22 cellular contexts compared by ENCODE assay signal in genomic region chr14:57835751-57836150, GRCh38. TPM values are rescaled to one million over a fixed set of nuclear protein-coding genes. Genes with fewer than 3 reads are reported as not detected.
DNase-seq lines count a peak whose midpoint lies in the region; ATAC-seq and TF ChIP-seq lines count a peak whose summit lies in the region.
"Had no signal": no experiment of that assay in that cellular context is flagged by ENCODE, and none has a peak within 500 bp of the region (broad histone marks: within the 10 kb centered on the region; RNA-seq: fewer than 3 reads in every experiment).

No MANE protein-coding gene starts in this region.

- no peaks in the 10 kb centered on the region for H3K36me3 Mint-ChIP-seq in CD8-positive, alpha-beta memory T cell
- H3K36me3 Mint-ChIP-seq: CD8-positive, alpha-beta T cell; IgD-negative memory B cell had no signal

- H3K27me3 Mint-ChIP-seq in CD8-positive, alpha-beta memory T cell, result no peaks in the 10 kb centered on the region

- no peaks in the 10 kb centered on the region for H3K79me1 ChIP-seq in mesendoderm (ENCODE audit: low read length)

- no peaks in the 10 kb centered on the region for H3K79me2 ChIP-seq in mesendoderm (ENCODE audit: control insufficient read depth, insufficient read depth, low read length)

- H3K4me1 Mint-ChIP-seq in CD8-positive, alpha-beta memory T cell, result no peaks in the 10 kb centered on the region
- H3K4me1 Mint-ChIP-seq: IgD-negative memory B cell had no signal

- no peak overlapping the region for H3K4me3 ChIP-seq in mesendoderm (ENCODE audit: low read length)
- H3K4me3 ChIP-seq in CD8-positive, alpha-beta memory T cell (ENCODE audit: low read length), result no peak overlapping the region
- H3K4me3 ChIP-seq: Peyer's patch, SJSA1 had no signal

- H3K27ac Mint-ChIP-seq in CD8-positive, alpha-beta memory T cell, result no peak overlapping the region
- H3K27ac Mint-ChIP-seq: CD8-positive, alpha-beta T cell; IgD-negative memory B cell had no signal

- H3K56ac ChIP-seq in mesendoderm (ENCODE audit: low read length), result no peak overlapping the region

- H3K27me3 ChIP-seq in mesendoderm (ENCODE audit: insufficient read depth, low read length, poor library complexity), result no peaks in the 10 kb centered on the region
- H3K27me3 ChIP-seq in CD8-positive, alpha-beta memory T cell (ENCODE audit: insufficient read depth, low read length, poor library complexity, severe bottlenecking), result no peaks in the 10 kb centered on the region
- H3K27me3 ChIP-seq: Peyer's patch, SJSA1 had no signal

- no peak overlapping the region for H3K18ac ChIP-seq in mesendoderm (ENCODE audit: low read length)

- no peaks in the 10 kb centered on the region for H3K36me3 ChIP-seq in mesendoderm (ENCODE audit: control insufficient read depth, insufficient read depth, low read length)
- H3K36me3 ChIP-seq in CD8-positive, alpha-beta memory T cell (ENCODE audit: insufficient read depth, low read length), result no peaks in the 10 kb centered on the region
- H3K36me3 ChIP-seq: Peyer's patch, SJSA1 had no signal

- no peak overlapping the region for H3K4ac ChIP-seq in mesendoderm (ENCODE audit: low read depth, low read length)

- no peak overlapping the region for H2BK5ac ChIP-seq in mesendoderm (ENCODE audit: low read length)

- H3K4me2 ChIP-seq in mesendoderm (ENCODE audit: low read length), result no peak overlapping the region

- H3K9me3 Mint-ChIP-seq in CD8-positive, alpha-beta memory T cell, result peaks cover 0 to 2% (median 0%) of the 10 kb centered on the region in 5 donors
- H3K9me3 Mint-ChIP-seq: CD8-positive, alpha-beta T cell had no signal

- no peaks in the 10 kb centered on the region for H3K9me3 ChIP-seq in CD8-positive, alpha-beta memory T cell (ENCODE audit: low read length)
- H3K9me3 ChIP-seq: Peyer's patch, SJSA1 had no signal

- ATAC-seq in HG02973 (IDR thresholded peaks at IDR 0.05; ENCODE audit: unreplicated experiment) (no peak), HG02571 (IDR thresholded peaks at IDR 0.05; ENCODE audit: unreplicated experiment) (no peak)
- ATAC-seq: CD8-positive, alpha-beta T cell had no signal

- WGBS in mesendoderm (ENCODE audit: extremely low coverage, insufficient coverage, low lambda C conversion rate), result no CpG with 5 or more reads among the region's 2 CpGs

- H2BK120ac ChIP-seq in mesendoderm (ENCODE audit: low read depth, low read length), result no peak overlapping the region

- no peak overlapping the region for H3K27ac ChIP-seq in mesendoderm (ENCODE audit: low read depth, low read length)
- no peak overlapping the region for H3K27ac ChIP-seq in CD8-positive, alpha-beta memory T cell (ENCODE audit: low read depth, low read length)
- H3K27ac ChIP-seq: Peyer's patch, SJSA1 had no signal

- H3K4me3 Mint-ChIP-seq in CD8-positive, alpha-beta memory T cell, result no peak overlapping the region
- H3K4me3 Mint-ChIP-seq: CD8-positive, alpha-beta T cell; IgD-negative memory B cell had no signal

- H2AK5ac ChIP-seq in mesendoderm (ENCODE audit: low read length), result no peak overlapping the region

- no peak overlapping the region for H3K9ac ChIP-seq in mesendoderm (ENCODE audit: low read length)

- DNase-seq in G401 (ENCODE audit: low spot score), result peak; percentile 48
- DNase-seq in RPMI8226, result peak; percentile 18
- DNase-seq in dermis blood vessel endothelial cell, result peak; percentile 2
- peak; percentile 8 for DNase-seq in mesendoderm
- no peak for DNase-seq in erythroblast (lab: John Stamatoyannopoulos, UW)
- no peak for DNase-seq in CD8-positive, alpha-beta memory T cell
- DNase-seq: AML-193; Calu3; CD8-positive, alpha-beta T cell; DMS153; NCI-H1694 treated with DMSO at 0.1 percent for 48 hours; NCI-H510A; NCI-H774; NK-92 treated with Interleukin-12 subunit alpha and Interleukin-12 subunit beta, amount 100 ng/mL, for 24 hours; Peyer's patch had no signal

- CTCF ChIA-PET in CD8-positive, alpha-beta memory T cell (lab: Charles Lee), result no interaction called here

- POLR2A ChIA-PET in CD8-positive, alpha-beta memory T cell (lab: Charles Lee), result no interaction called here

- in situ Hi-C loops in G401 (cut with HindIII; ENCODE audit: low sequenced_read_pairs), result no loop called here

- H3K4me1 ChIP-seq in mesendoderm (ENCODE audit: control insufficient read depth, low read depth, low read length), result no peaks in the 10 kb centered on the region
- H3K4me1 ChIP-seq in CD8-positive, alpha-beta memory T cell (ENCODE audit: insufficient read depth, low read length), result no peaks in the 10 kb centered on the region
- H3K4me1 ChIP-seq: Peyer's patch, SJSA1 had no signal

- TF ChIP-seq POLR2A in erythroblast (IDR thresholded peaks at IDR 0.05; ENCODE audit: low read length), result no peak

- H2BK15ac ChIP-seq in mesendoderm (replicated peaks; ENCODE audit: low read depth), result no peak overlapping the region

- no peak overlapping the region for H4K8ac ChIP-seq in mesendoderm (ENCODE audit: low read depth, low read length)

- H4K5ac ChIP-seq in mesendoderm (ENCODE audit: low read length), result no peak overlapping the region

- no peak overlapping the region for H3K23ac ChIP-seq in mesendoderm (ENCODE audit: low read length)

RNA-seq across cellular contexts. Expression of gene SLC35F4, which starts 30.1 kb away (rescaled TPM):
- 0.88 TPM in 1 of 2 replicates, not detected in the other for total RNA-seq in G401 (2014; rRNA removed; shearing (Covaris generic))
- total RNA-seq in dermis blood vessel endothelial cell, result not detected in 2 replicates
- polyA plus RNA-seq in mesendoderm (2013, experiment 1 of 2), result 0.10 TPM
- polyA plus RNA-seq in mesendoderm (2013, experiment 2 of 2), result 0.03 TPM
- total RNA-seq in CD8-positive, alpha-beta memory T cell, result not detected
- polyA plus RNA-seq in CD8-positive, alpha-beta memory T cell, result not detected
- total RNA-seq: A172; Calu3; CD8-positive, alpha-beta T cell; H4; Peyer's patch; SJSA1 had no signal
- polyA plus RNA-seq: AG04450, IgD-negative memory B cell had no signal

Comparison
In these comparisons a context has a peak if more than half of its experiments do, and no peak if none do; other contexts are left out.
1. DNase-seq: peak in G401 (single experiment), RPMI8226 (single experiment), dermis blood vessel endothelial cell (single experiment) and mesendoderm (single experiment); none in erythroblast (0 of 2) and CD8-positive, alpha-beta memory T cell (0 of 5).